ENCODE assay signal across 1 cellular context in the genomic region with DNA sequence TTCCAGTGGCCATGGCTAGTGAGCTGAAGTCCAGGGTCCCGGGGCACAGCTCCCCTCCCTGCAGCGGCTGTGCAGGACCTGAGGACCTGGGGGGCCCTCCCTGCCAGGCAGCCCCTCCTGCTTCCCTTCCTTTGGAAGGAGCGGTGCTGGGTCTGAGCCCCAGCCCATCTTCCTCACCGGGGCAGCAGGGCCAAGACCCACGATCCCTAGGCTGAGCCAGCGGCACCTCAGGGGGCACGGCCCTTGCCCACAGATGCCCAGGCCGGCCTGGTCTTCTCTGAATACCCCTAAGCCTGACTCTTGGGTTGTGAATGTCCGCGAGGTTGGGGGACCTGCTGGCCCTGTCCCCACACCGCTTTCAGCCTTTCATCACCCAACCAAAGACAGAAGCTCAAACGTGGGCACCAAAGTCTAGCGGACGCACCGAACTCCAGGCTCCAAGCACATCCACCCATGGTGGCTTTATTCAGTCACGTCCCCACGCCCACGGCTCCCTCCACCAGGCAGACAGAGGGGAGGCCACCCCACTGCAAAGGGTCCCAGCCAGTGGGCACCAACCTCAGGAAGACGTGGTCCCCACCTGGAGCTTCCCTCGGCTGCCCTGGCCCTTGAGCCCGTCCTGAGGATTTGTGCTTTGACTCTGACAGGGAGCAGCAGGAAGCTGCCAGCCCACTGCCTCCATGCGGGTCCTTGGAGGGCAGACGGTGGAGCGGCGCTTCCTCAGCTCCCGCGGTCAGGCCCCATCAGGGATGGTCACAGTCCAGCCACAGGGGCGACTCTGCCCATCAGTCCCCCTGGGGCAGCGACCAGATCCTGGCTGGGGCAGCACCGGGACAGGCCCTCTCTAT.
TF ChIP-seq lines count a peak whose summit lies in the region.

No MANE protein-coding gene starts in this region.

TF ChIP-seq in HepG2, 621 proteins besides CTCF, POLR2A, EP300 and RAD21:
- TF ChIP-seq AGO2 (optimal IDR thresholded peaks at IDR 0.05; ENCODE audit: low read depth, low read length) (peak; percentile 94), POLR2AphosphoS5 (IDR thresholded peaks at IDR 0.05; ENCODE audit: low read depth, low read length) (0 out of 2 replicates have a peak, but pooled peaks have one; percentile 7), ZC3H13 (CRISPR knock-in tag; IDR thresholded peaks at IDR 0.05) (peak; percentile 70), RBFOX2 (IDR thresholded peaks at IDR 0.05; ENCODE audit: low read depth, low read length) (0 out of 2 replicates have a peak, but pooled peaks have one; percentile 29), AKAP8 (CRISPR knock-in tag; IDR thresholded peaks at IDR 0.05) (0 out of 2 replicates have a peak, but pooled peaks have one; percentile 6), KLF9 (CRISPR knock-in tag; IDR thresholded peaks at IDR 0.05; ENCODE audit: low read depth) (no peak), ZC3H4 (CRISPR knock-in tag; IDR thresholded peaks at IDR 0.05; ENCODE audit: borderline replicate concordance) (no peak), MEIS1 (CRISPR knock-in tag; IDR thresholded peaks at IDR 0.05; ENCODE audit: borderline replicate concordance) (no peak)
- TF ChIP-seq, protein P1, sequence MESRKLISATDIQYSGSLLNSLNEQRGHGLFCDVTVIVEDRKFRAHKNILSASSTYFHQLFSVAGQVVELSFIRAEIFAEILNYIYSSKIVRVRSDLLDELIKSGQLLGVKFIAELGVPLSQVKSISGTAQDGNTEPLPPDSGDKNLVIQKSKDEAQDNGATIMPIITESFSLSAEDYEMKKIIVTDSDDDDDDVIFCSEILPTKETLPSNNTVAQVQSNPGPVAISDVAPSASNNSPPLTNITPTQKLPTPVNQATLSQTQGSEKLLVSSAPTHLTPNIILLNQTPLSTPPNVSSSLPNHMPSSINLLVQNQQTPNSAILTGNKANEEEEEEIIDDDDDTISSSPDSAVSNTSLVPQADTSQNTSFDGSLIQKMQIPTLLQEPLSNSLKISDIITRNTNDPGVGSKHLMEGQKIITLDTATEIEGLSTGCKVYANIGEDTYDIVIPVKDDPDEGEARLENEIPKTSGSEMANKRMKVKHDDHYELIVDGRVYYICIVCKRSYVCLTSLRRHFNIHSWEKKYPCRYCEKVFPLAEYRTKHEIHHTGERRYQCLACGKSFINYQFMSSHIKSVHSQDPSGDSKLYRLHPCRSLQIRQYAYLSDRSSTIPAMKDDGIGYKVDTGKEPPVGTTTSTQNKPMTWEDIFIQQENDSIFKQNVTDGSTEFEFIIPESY (CRISPR knock-in tag; IDR thresholded peaks at IDR 0.05): peak; percentile 27; the same call in 1 of the 2 replicates
- TF ChIP-seq, protein P2, sequence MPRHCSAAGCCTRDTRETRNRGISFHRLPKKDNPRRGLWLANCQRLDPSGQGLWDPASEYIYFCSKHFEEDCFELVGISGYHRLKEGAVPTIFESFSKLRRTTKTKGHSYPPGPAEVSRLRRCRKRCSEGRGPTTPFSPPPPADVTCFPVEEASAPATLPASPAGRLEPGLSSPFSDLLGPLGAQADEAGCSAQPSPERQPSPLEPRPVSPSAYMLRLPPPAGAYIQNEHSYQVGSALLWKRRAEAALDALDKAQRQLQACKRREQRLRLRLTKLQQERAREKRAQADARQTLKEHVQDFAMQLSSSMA (CRISPR knock-in tag; IDR thresholded peaks at IDR 0.05): no peak
